34 cellular contexts compared by ENCODE assay signal in genomic region chr18:41530959-41531358, GRCh38.
"Had no signal": no experiment of that assay in that cellular context is flagged by ENCODE, and none has a peak within 500 bp of the region (broad histone marks: within the 10 kb centered on the region; RNA-seq: fewer than 3 reads in every experiment).

No MANE protein-coding gene starts in this region.

- DNase-seq: Karpas-422, Kasumi-1, MG63, MM.1S, MV-4-11, NCI-H1048, NCI-H1092, NCI-H1092 treated with DMSO at 0.1 percent for 48 hours, NCI-H1105, NCI-H1105 treated with DMSO at 0.1 percent for 48 hours, NCI-H1417, NCI-H1417 treated with DMSO at 0.1 percent for 48 hours, NCI-H1436, NCI-H1436 treated with DMSO at 0.1 percent for 48 hours, NCI-H146, NCI-H1694, NCI-H1694 treated with DMSO at 0.1 percent for 48 hours, NCI-H187, NCI-H187 treated with DMSO at 0.1 percent for 48 hours, NCI-H1930, NCI-H2029, NCI-H2029 treated with DMSO at 0.1 percent for 48 hours, NCI-H2081, NCI-H2081 treated with DMSO at 0.1 percent for 48 hours, NCI-H2107, NCI-H2171, NCI-H2171 treated with DMSO at 0.1 percent for 48 hours, NCI-H2227 treated with DMSO at 0.1 percent for 48 hours, NCI-H226, NCI-H345, NCI-H446, NCI-H446 treated with DMSO at 0.1 percent for 48 hours, NCI-H510A, NCI-H510A treated with DMSO at 0.1 percent for 48 hours had no signal
